In the genomic region with DNA sequence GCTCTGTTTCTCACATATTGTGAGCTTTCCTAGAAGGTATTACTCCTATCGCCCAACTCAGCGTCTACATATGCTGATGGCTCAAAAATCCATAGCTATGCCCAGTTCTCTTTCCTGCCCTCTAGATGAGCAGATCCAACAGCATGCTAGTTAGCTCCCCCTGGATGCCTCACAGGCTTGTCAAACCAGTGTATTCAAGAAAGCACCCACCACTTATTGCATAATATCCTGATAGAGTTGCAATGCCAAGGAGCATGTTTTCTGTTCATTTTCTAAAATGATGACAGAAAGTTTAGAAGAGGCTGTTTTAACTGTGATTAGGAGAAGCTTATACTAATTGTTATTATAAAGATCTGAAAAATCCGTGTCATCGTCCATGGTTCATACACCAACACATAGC, we compare ENCODE assay signal across 1 cellular context.
TF ChIP-seq lines count a peak whose summit lies in the region.

No MANE protein-coding gene starts in this region.

TF ChIP-seq in SK-N-SH, 30 proteins besides CTCF, POLR2A, EP300 and RAD21 (continued from another document):
- TF ChIP-seq TEAD4 (IDR thresholded peaks at IDR 0.05; ENCODE audit: borderline replicate concordance, insufficient read depth), result no peak
- no peak for TF ChIP-seq NFIC (IDR thresholded peaks at IDR 0.05; ENCODE audit: borderline replicate concordance)
- no peak for TF ChIP-seq YY1 (IDR thresholded peaks at IDR 0.05; ENCODE audit: low read depth)
- TF ChIP-seq EZH2phosphoT487 (IDR thresholded peaks at IDR 0.05; ENCODE audit: borderline replicate concordance, low read depth), result no peak
- TF ChIP-seq, protein P1, sequence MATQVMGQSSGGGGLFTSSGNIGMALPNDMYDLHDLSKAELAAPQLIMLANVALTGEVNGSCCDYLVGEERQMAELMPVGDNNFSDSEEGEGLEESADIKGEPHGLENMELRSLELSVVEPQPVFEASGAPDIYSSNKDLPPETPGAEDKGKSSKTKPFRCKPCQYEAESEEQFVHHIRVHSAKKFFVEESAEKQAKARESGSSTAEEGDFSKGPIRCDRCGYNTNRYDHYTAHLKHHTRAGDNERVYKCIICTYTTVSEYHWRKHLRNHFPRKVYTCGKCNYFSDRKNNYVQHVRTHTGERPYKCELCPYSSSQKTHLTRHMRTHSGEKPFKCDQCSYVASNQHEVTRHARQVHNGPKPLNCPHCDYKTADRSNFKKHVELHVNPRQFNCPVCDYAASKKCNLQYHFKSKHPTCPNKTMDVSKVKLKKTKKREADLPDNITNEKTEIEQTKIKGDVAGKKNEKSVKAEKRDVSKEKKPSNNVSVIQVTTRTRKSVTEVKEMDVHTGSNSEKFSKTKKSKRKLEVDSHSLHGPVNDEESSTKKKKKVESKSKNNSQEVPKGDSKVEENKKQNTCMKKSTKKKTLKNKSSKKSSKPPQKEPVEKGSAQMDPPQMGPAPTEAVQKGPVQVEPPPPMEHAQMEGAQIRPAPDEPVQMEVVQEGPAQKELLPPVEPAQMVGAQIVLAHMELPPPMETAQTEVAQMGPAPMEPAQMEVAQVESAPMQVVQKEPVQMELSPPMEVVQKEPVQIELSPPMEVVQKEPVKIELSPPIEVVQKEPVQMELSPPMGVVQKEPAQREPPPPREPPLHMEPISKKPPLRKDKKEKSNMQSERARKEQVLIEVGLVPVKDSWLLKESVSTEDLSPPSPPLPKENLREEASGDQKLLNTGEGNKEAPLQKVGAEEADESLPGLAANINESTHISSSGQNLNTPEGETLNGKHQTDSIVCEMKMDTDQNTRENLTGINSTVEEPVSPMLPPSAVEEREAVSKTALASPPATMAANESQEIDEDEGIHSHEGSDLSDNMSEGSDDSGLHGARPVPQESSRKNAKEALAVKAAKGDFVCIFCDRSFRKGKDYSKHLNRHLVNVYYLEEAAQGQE (IDR thresholded peaks at IDR 0.05; ENCODE audit: low read depth, low read length), result no peak
- TF ChIP-seq, protein P2, sequence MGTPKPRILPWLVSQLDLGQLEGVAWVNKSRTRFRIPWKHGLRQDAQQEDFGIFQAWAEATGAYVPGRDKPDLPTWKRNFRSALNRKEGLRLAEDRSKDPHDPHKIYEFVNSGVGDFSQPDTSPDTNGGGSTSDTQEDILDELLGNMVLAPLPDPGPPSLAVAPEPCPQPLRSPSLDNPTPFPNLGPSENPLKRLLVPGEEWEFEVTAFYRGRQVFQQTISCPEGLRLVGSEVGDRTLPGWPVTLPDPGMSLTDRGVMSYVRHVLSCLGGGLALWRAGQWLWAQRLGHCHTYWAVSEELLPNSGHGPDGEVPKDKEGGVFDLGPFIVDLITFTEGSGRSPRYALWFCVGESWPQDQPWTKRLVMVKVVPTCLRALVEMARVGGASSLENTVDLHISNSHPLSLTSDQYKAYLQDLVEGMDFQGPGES (IDR thresholded peaks at IDR 0.05; ENCODE audit: low read depth, low read length), result no peak
- no peak for TF ChIP-seq ELF1 (IDR thresholded peaks at IDR 0.05)
